ENCODE assay signal across 13 cellular contexts in genomic region chr15:67186226-67186649, GRCh38.
DNase-seq lines count a peak whose midpoint lies in the region; ATAC-seq, FAIRE-seq and TF ChIP-seq lines count a peak whose summit lies in the region.
"Had no signal": no experiment of that assay in that cellular context is flagged by ENCODE, and none has a peak within 500 bp of the region (broad histone marks: within the 10 kb centered on the region; RNA-seq: fewer than 3 reads in every experiment).

No MANE protein-coding gene starts in this region.

- DNase-seq in HepG2 (ENCODE audit: low spot score) (no peak), ecto neural progenitor cell (ENCODE audit: low spot score) (peak; percentile 29), natural killer cell (no peak), AG08396 (ENCODE audit: low spot score) (no peak), islet precursor cell (no peak)
- DNase-seq: activated CD4-positive, CD25-positive, alpha-beta regulatory T cell; HCEC 1CT had no signal

- POLR2A ChIA-PET in HepG2 (lab: Yijun Ruan, JAX) = interaction anchor here (0.7 kb wide), 1 partner anchor 50 kb away, joined by 3 read pairs; no protein-coding TSS in a partner anchor

- H3K27me3 Mint-ChIP-seq in natural killer cell (ENCODE audit: low read depth in 2 of 2) = no peaks in the 10 kb centered on the region

- H3K27ac ChIP-seq in liver (ENCODE audit: low read depth in 1 of 2, low read length in 2 of 2) (no peak overlapping the region), HepG2 (ENCODE audit: extremely low read length, insufficient read depth, low read length) (no peak overlapping the region)
- H3K27ac ChIP-seq: C4-2B had no signal

- no peak overlapping the region for H3K4me3 ChIP-seq in liver (ENCODE audit: low read depth in 1 of 3, low read length in 3 of 3)
- no peak overlapping the region for H3K4me3 ChIP-seq in HepG2 (replicated peaks in 1 of 3; ENCODE audit: insufficient read depth in 1 of 3, low read depth in 2 of 3, low read length in 3 of 3)
- H3K4me3 ChIP-seq: skin epidermis had no signal

- TF ChIP-seq POLR2A in HepG2 (IDR thresholded peaks at IDR 0.05; ENCODE audit: insufficient read depth in 1 of 2, low read depth in 2 of 2, low read length in 2 of 2) = no peak

- no peaks in the 10 kb centered on the region for H3K9me3 Mint-ChIP-seq in natural killer cell

- H3K79me2 ChIP-seq in HepG2 (ENCODE audit: insufficient read depth, low read length) = no peaks in the 10 kb centered on the region

- H3K9ac ChIP-seq in liver (ENCODE audit: low read depth in 1 of 2, low read length in 2 of 2) = no peak overlapping the region
- H3K9ac ChIP-seq in HepG2 (ENCODE audit: insufficient read depth, low read depth, low read length) = no peak overlapping the region

- in situ Hi-C loops in HepG2 (cut with HindIII; ENCODE audit: extremely low pct_ligation_motif_present, low pct_unique_long_range_greater_than_20kb) = no loop called here

- H3K27ac Mint-ChIP-seq in natural killer cell = peak overlapping the region; percentile 69 to 80

- no peak overlapping the region for H2AFZ ChIP-seq in HepG2 (ENCODE audit: low read length)

- TF ChIP-seq EP300 in HepG2 (IDR thresholded peaks at IDR 0.05; ENCODE audit: low read depth in 2 of 2, low read length in 2 of 2) (no peak), HepG2 (CRISPR knock-in tag; IDR thresholded peaks at IDR 0.05; ENCODE audit: borderline replicate concordance) (no peak)

- H3K4me1 ChIP-seq in liver (ENCODE audit: control insufficient read depth in 4 of 4, insufficient read depth in 4 of 4, low read length in 3 of 4) = no peaks in the 10 kb centered on the region
- peaks cover 36% of the 10 kb centered on the region for H3K4me1 ChIP-seq in HepG2 (ENCODE audit: insufficient read depth, low read length)

- H3K4me2 ChIP-seq in HepG2 (ENCODE audit: low read depth, low read length) = no peak overlapping the region

- peaks cover 19 to 28% of the 10 kb centered on the region in 2 donors for H3K4me1 Mint-ChIP-seq in natural killer cell

- CTCF ChIA-PET in HepG2 (lab: Yijun Ruan, JAX; ENCODE audit: low intra/inter-chr PET ratio, low total read pairs) = no interaction called here

- H3K36me3 ChIP-seq in liver (ENCODE audit: control insufficient read depth in 4 of 4, insufficient read depth in 3 of 4, low read depth in 1 of 4, low read length in 3 of 4) = peaks cover 5 to 57% (median 32%) of the 10 kb centered on the region in 4 donors
- H3K36me3 ChIP-seq in HepG2 (replicated peaks in 1 of 2; ENCODE audit: control insufficient read depth in 1 of 2, insufficient read depth in 2 of 2, low read length in 2 of 2) = peaks cover 35 to 82% of the 10 kb centered on the region in 2 experiments

- peaks cover 7% of the 10 kb centered on the region for H3K36me3 Mint-ChIP-seq in natural killer cell

- H3K27me3 ChIP-seq in liver (ENCODE audit: control insufficient read depth in 4 of 4, insufficient read depth in 4 of 4, low read length in 3 of 4) = no peaks in the 10 kb centered on the region
- no peaks in the 10 kb centered on the region for H3K27me3 ChIP-seq in HepG2 (ENCODE audit: control insufficient read depth in 1 of 2, insufficient read depth in 2 of 2, low read length in 2 of 2)

- no peak for ATAC-seq in HepG2
- ATAC-seq in natural killer cell = peak in 1 of 3 donors; percentile 38
- ATAC-seq in HG03378 (IDR thresholded peaks at IDR 0.05; ENCODE audit: unreplicated experiment) = no peak
- ATAC-seq in HG03095 (IDR thresholded peaks at IDR 0.05; ENCODE audit: unreplicated experiment) = no peak

- TF ChIP-seq RAD21 in liver (IDR thresholded peaks at IDR 0.05) = peak in 1 of 2 donors; percentile 22
- no peak for TF ChIP-seq RAD21 in HepG2 (CRISPR knock-in tag; IDR thresholded peaks at IDR 0.05)

- peaks cover 3% of the 10 kb centered on the region for H4K20me1 ChIP-seq in HepG2 (ENCODE audit: insufficient read depth, low read length)

- 75% methylated on average over 6 of the region's 6 CpGs for WGBS in liver
- 93% methylated on average over 5 of the region's 6 CpGs for WGBS in HepG2 (ENCODE audit: low lambda C conversion rate)

- no peak for FAIRE-seq in HepG2 (lab: Jason Lieb, UNC)
- FAIRE-seq: bronchial epithelial cell had no signal

- intact Hi-C loops in HepG2 (cut with micrococcal nuclease; ENCODE audit: unreplicated experiment) = no loop called here
- intact Hi-C loops in natural killer cell (cut with micrococcal nuclease) = no loop called here

- TF ChIP-seq CTCF in liver (IDR thresholded peaks at IDR 0.05; ENCODE audit: low read depth, low read length, missing input control) (no peak), HepG2 (CRISPR knock-in tag; IDR thresholded peaks at IDR 0.05) (no peak), natural killer cell (IDR thresholded peaks at IDR 0.05) (no peak)

- no peak overlapping the region for H3K4me3 Mint-ChIP-seq in natural killer cell

- H3K9me3 ChIP-seq in liver (ENCODE audit: control insufficient read depth in 4 of 4, low read length in 3 of 4) (no peaks in the 10 kb centered on the region), HepG2 (ENCODE audit: low read length) (no peaks in the 10 kb centered on the region)

- BruUV-seq in HepG2 (replicated peaks; lab: Mats Ljungman, UMichigan) = no TSS peak

TF ChIP-seq in liver, 16 proteins besides CTCF, POLR2A, EP300 and RAD21 (continues in another document):
- no peak for TF ChIP-seq TAF1 (conservative IDR thresholded peaks at IDR 0.05)
- TF ChIP-seq REST (IDR thresholded peaks at IDR 0.05) = no peak
- TF ChIP-seq ATF3 (IDR thresholded peaks at IDR 0.05) = no peak
- no peak for TF ChIP-seq HNF4G (IDR thresholded peaks at IDR 0.05)
- peak; percentile 68 for TF ChIP-seq NR2F2 (IDR thresholded peaks at IDR 0.05)
- no peak for TF ChIP-seq JUND (IDR thresholded peaks at IDR 0.05)
- TF ChIP-seq SP1 (IDR thresholded peaks at IDR 0.05) = peak; percentile 10

TF ChIP-seq in HepG2, 621 proteins besides CTCF, POLR2A, EP300 and RAD21 (continues in another document):
- no peak for TF ChIP-seq ZNF230 (CRISPR knock-in tag; IDR thresholded peaks at IDR 0.05)
- TF ChIP-seq TEAD2 (CRISPR knock-in tag; IDR thresholded peaks at IDR 0.05) = no peak
- no peak for TF ChIP-seq TEF (CRISPR knock-in tag; IDR thresholded peaks at IDR 0.05)
- no peak for TF ChIP-seq UBTF (CRISPR knock-in tag; IDR thresholded peaks at IDR 0.05)
- no peak for TF ChIP-seq MLXIP (CRISPR knock-in tag; IDR thresholded peaks at IDR 0.05; ENCODE audit: borderline replicate concordance)
- TF ChIP-seq PCBP2 (optimal IDR thresholded peaks at IDR 0.05; ENCODE audit: low read depth, low read length, poor library complexity, severe bottlenecking) = no peak
